ENCODE assay signal across 9 cellular contexts in the genomic region with DNA sequence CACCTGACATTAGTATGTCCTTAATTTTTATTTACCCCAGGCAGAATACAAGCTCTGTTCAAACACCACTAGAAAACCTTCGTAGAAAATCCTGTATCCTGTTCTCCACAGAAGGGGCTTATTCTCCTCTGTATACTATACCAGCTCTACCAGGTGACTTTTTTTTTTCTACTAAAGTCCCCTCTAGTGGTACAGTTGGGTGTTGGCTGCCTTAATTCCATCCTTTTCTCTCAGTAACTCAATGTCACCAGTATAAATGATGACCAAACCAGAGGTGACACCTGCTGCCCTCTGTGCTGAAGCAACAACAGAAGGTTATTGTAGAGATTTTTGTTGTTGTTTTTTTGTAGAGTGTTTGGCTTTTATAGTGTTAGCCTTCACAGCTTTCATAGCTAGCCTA.
DNase-seq lines count a peak whose midpoint lies in the region; ATAC-seq and TF ChIP-seq lines count a peak whose summit lies in the region.
"Had no signal": no experiment of that assay in that cellular context is flagged by ENCODE, and none has a peak within 500 bp of the region (broad histone marks: within the 10 kb centered on the region; RNA-seq: fewer than 3 reads in every experiment).

No MANE protein-coding gene starts in this region.

- no peaks in the 10 kb centered on the region for H3K9me3 ChIP-seq in aorta (ENCODE audit: control insufficient read depth, low read length)
- H3K9me3 ChIP-seq in tibial artery = no peaks in the 10 kb centered on the region
- H3K9me3 ChIP-seq: colonic mucosa had no signal

- ATAC-seq in HG02798 (IDR thresholded peaks at IDR 0.05; ENCODE audit: poor library complexity, unreplicated experiment) (peak; percentile 55), foreskin keratinocyte (no peak), aorta (ENCODE audit: low FRiP score) (no peak), HG03139 (IDR thresholded peaks at IDR 0.05; ENCODE audit: unreplicated experiment) (no peak)

- H3K36me3 ChIP-seq in aorta (ENCODE audit: control insufficient read depth in 1 of 2, insufficient read depth in 2 of 2, low read length in 1 of 2) = no peaks in the 10 kb centered on the region
- H3K36me3 ChIP-seq in tibial artery = no peaks in the 10 kb centered on the region
- H3K36me3 ChIP-seq: colonic mucosa had no signal

- no peaks in the 10 kb centered on the region for H3K4me1 ChIP-seq in foreskin keratinocyte
- H3K4me1 ChIP-seq in aorta (ENCODE audit: control insufficient read depth in 1 of 2, insufficient read depth in 2 of 2, low read length in 2 of 2) = no peaks in the 10 kb centered on the region
- H3K4me1 ChIP-seq in tibial artery = no peaks in the 10 kb centered on the region
- H3K4me1 ChIP-seq: colonic mucosa had no signal

- intact Hi-C loops in aorta (cut with DNase I) = no loop called here
- intact Hi-C loops in tibial artery (cut with DNase I; ENCODE audit: low total_unique reads) = no loop called here

- TF ChIP-seq CTCF in foreskin keratinocyte (conservative IDR thresholded peaks at IDR 0.05) (peak; percentile 12), tibial artery (IDR thresholded peaks at IDR 0.05) (no peak)

- H3K27me3 ChIP-seq in foreskin keratinocyte (no peaks in the 10 kb centered on the region), aorta (ENCODE audit: control insufficient read depth in 1 of 2, insufficient read depth in 2 of 2, low read length in 1 of 2) (no peaks in the 10 kb centered on the region), tibial artery (no peaks in the 10 kb centered on the region)
- H3K27me3 ChIP-seq: colonic mucosa had no signal

- 88 to 93% methylated on average over 1 of the region's 1 CpG for WGBS in aorta, 2 donors

- H3K4me3 ChIP-seq in aorta (ENCODE audit: low read length in 2 of 2) = no peak overlapping the region
- no peak overlapping the region for H3K4me3 ChIP-seq in tibial artery
- H3K4me3 ChIP-seq: colonic mucosa had no signal

- peak; percentile 4 for DNase-seq in NCI-H1694 treated with DMSO at 0.1 percent for 48 hours (lab: John Stamatoyannopoulos, UW)
- DNase-seq in NCI-H1694 (lab: John Stamatoyannopoulos, UW) = no peak
- peak; percentile 44 for DNase-seq in NAMALWA (ENCODE audit: low spot score)
- DNase-seq in foreskin keratinocyte = no peak
- DNase-seq in aorta = no peak
- DNase-seq in tibial artery = no peak
- DNase-seq: colonic mucosa had no signal

- no peak overlapping the region for H3K27ac ChIP-seq in foreskin keratinocyte
- H3K27ac ChIP-seq in aorta (ENCODE audit: low read depth in 1 of 2, low read length in 2 of 2) = no peak overlapping the region
- H3K27ac ChIP-seq in tibial artery = no peak overlapping the region
- H3K27ac ChIP-seq: colonic mucosa had no signal

Comparison
In these comparisons a context has a peak if more than half of its experiments do, and no peak if none do; other contexts are left out.
1. DNase-seq: peak in NCI-H1694 treated with DMSO at 0.1 percent for 48 hours (single experiment) and NAMALWA (single experiment); none in NCI-H1694 (single experiment), foreskin keratinocyte (0 of 2), aorta (0 of 2) and tibial artery (0 of 2).